Comparison of ENCODE assay signal across 8 cellular contexts in genomic region chr11:118530180-118530682, GRCh38. TPM values are rescaled to one million over a fixed set of nuclear protein-coding genes. Genes with fewer than 3 reads are reported as not detected.
DNase-seq lines count a peak whose midpoint lies in the region; ATAC-seq and TF ChIP-seq lines count a peak whose summit lies in the region.

No MANE protein-coding gene starts in this region.

- WGBS in adrenal gland, 4 donors, result 4 to 22% (median 11%) methylated on average over 6 to 31 of the region's 31 CpGs

- H3K4me3 ChIP-seq in GM12875 (ENCODE audit: low read depth, low read length), result peak overlapping the region; percentile 80
- H3K4me3 ChIP-seq in adrenal gland, result peak overlapping the region; percentile 41 to 97 (median 70)

- H3K27ac ChIP-seq in adrenal gland, result peak overlapping the region in 4 of 5 donors; percentile 42 to 87 (median 79)

- no peaks in the 10 kb centered on the region for H3K27me3 ChIP-seq in adrenal gland

- peaks cover 0 to 11% of the 10 kb centered on the region in 2 donors for H3K4me1 ChIP-seq in adrenal gland (replicated peaks in 1 of 2)

- ATAC-seq in HG03045 (IDR thresholded peaks at IDR 0.05; ENCODE audit: unreplicated experiment), result no peak
- ATAC-seq in HG03196 (IDR thresholded peaks at IDR 0.05; ENCODE audit: unreplicated experiment), result no peak

- H3K9me3 ChIP-seq in adrenal gland (replicated peaks in 1 of 3), result no peaks in the 10 kb centered on the region

- TF ChIP-seq CTCF in GM12875 (IDR thresholded peaks at IDR 0.05; ENCODE audit: borderline replicate concordance, insufficient read depth, low read depth, low read length) (no peak), adrenal gland (IDR thresholded peaks at IDR 0.05) (no peak)

- TF ChIP-seq POLR2A in adrenal gland (IDR thresholded peaks at IDR 0.05), result no peak

- DNase-seq in NCI-H1105 (lab: John Stamatoyannopoulos, UW), result peak; percentile 97
- peak in 2 of 7 donors; percentile 31 to 37 for DNase-seq in adrenal gland
- DNase-seq in kidney glomerular epithelial cell (lab: John Stamatoyannopoulos, UW), result peak; percentile 10
- peak; percentile 16 for DNase-seq in superior temporal gyrus (ENCODE audit: extremely low spot score)
- DNase-seq in HPDE6-E6E7 (ENCODE audit: extremely low spot score), result no peak

- H3K36me3 ChIP-seq in adrenal gland (replicated peaks in 1 of 2), result peaks cover 0 to under 1% of the 10 kb centered on the region in 2 donors

- intact Hi-C loops in adrenal gland (cut with DNase I), result no loop called here

RNA-seq across cellular contexts. Expression of gene TMEM25, which starts 0.8 kb away (rescaled TPM):
- total RNA-seq in adrenal gland, result 100 to 1,000 TPM in 1 of 8 donors, 10 to 100 TPM in 7; 31.0 to 113 (median 64.5) TPM
- 10 to 100 TPM; 31.4 to 42.6 (median 39.5) TPM for polyA plus RNA-seq in adrenal gland

RNA-seq across cellular contexts. Expression of gene TTC36, which starts 3.0 kb away (rescaled TPM):
- total RNA-seq in adrenal gland, result 1 to 10 TPM in 6 of 8 donors, under 1 TPM in 1, not detected in 1; 0.79 to 7.9 (median 3.4) TPM
- 1 to 10 TPM in 1 of 3 donors, under 1 TPM in 1, not detected in 1; 0.80 to 5.5 TPM for polyA plus RNA-seq in adrenal gland

RNA-seq across cellular contexts. Expression of gene IFT46, which starts 35.5 kb away (rescaled TPM):
- 10 to 100 TPM; 13.8 to 43.6 (median 25.7) TPM for total RNA-seq in adrenal gland
- 10 to 100 TPM; 29.6 to 39.9 (median 31.4) TPM for polyA plus RNA-seq in adrenal gland

RNA-seq across cellular contexts. Expression of gene ARCN1, which starts 42.0 kb away (rescaled TPM):
- total RNA-seq in adrenal gland, result 100 to 1,000 TPM in 4 of 8 donors, 10 to 100 TPM in 4; 81.9 to 254 (median 105) TPM
- 100 to 1,000 TPM in 1 of 3 donors, 10 to 100 TPM in 2; 42.6 to 274 (median 54.5) TPM for polyA plus RNA-seq in adrenal gland
